ENCODE assay signal across 19 cellular contexts in the genomic region with DNA sequence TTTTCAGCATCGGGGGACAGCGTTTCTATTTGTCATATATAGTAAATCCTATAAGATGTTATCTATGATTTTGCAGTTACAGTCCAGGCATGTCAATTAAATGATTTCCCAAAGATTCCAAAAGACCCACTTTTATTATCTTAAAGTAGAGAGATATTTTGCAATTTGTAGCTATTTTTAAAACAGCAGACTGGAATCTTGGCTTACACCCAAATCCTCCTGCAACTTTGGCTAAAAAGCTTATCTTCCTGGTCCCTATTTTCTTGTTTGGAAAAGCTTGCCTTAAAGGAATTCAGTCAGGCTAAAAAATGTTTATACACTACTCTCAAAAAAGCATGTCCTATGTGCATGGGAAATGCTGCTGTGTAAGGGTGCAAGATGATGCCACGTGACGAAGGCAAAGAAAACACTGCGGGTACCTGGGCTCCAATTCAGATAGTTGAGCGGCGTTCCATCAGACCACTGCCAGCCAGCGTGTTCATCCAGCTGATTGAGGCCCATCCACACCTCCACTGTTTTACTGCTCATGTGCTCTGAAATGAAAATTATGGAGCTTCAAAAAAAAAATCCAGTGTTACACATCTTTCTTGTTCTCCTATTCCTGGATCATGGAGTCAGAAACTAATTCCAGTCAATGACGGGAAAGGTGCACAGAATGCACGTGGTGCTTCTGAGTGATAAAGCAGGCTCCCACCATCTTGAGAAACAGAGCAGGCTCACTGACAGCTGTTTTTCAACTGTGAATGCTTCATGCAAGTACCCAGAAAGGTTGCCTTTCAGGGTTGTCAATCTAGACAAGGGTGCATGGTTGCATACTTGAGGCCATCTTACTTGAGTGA. TPM values are rescaled to one million over a fixed set of nuclear protein-coding genes. Genes with fewer than 3 reads are reported as not detected.
DNase-seq lines count a peak whose midpoint lies in the region; ATAC-seq, FAIRE-seq and TF ChIP-seq lines count a peak whose summit lies in the region.
"Had no signal": no experiment of that assay in that cellular context is flagged by ENCODE, and none has a peak within 500 bp of the region (broad histone marks: within the 10 kb centered on the region; RNA-seq: fewer than 3 reads in every experiment).

No MANE protein-coding gene starts in this region.

- peak overlapping the region; percentile 57 for H3K4me2 ChIP-seq in parathyroid adenoma (ENCODE audit: low read length)
- H3K4me2 ChIP-seq: KMS-11 had no signal

- H2AFZ ChIP-seq in parathyroid adenoma, result peak overlapping the region; percentile 73

- H3K9ac ChIP-seq in adipocyte (ENCODE audit: low read length), result peak overlapping the region; percentile 37
- H3K9ac ChIP-seq in parathyroid adenoma, result no peak overlapping the region
- H3K9ac ChIP-seq: KMS-11 had no signal

- TF ChIP-seq CTCF in fibroblast of mammary gland (conservative IDR thresholded peaks at IDR 0.05; ENCODE audit: control insufficient read depth, insufficient read depth, low read depth, low read length) (no peak), parathyroid adenoma (IDR thresholded peaks at IDR 0.05) (no peak), pancreas (IDR thresholded peaks at IDR 0.05) (no peak)

- H3K27me3 ChIP-seq in adipocyte (replicated peaks; ENCODE audit: control insufficient read depth, insufficient read depth, low read length), result no peaks in the 10 kb centered on the region
- no peaks in the 10 kb centered on the region for H3K27me3 ChIP-seq in parathyroid adenoma (ENCODE audit: control insufficient read depth, insufficient read depth, low read length)
- no peaks in the 10 kb centered on the region for H3K27me3 ChIP-seq in pancreas
- H3K27me3 ChIP-seq: cardiac muscle cell, vagina had no signal

- no peak for ATAC-seq in pancreas
- ATAC-seq in HG03439 (IDR thresholded peaks at IDR 0.05; ENCODE audit: unreplicated experiment), result no peak
- ATAC-seq in GM21737 (IDR thresholded peaks at IDR 0.05; ENCODE audit: unreplicated experiment), result no peak
- ATAC-seq: left colon had no signal

- H3K79me2 ChIP-seq in parathyroid adenoma, result no peaks in the 10 kb centered on the region

- no peak for FAIRE-seq in pancreas (lab: Jason Lieb, UNC)

- H3K36me3 ChIP-seq in adipocyte (ENCODE audit: control insufficient read depth, insufficient read depth, low read length, severe bottlenecking), result peaks cover 19% of the 10 kb centered on the region
- no peaks in the 10 kb centered on the region for H3K36me3 ChIP-seq in parathyroid adenoma (ENCODE audit: control insufficient read depth, insufficient read depth, low read length)
- H3K36me3 ChIP-seq in pancreas, result no peaks in the 10 kb centered on the region
- H3K36me3 ChIP-seq: BE2C, cardiac muscle cell had no signal

- DNase-seq in AG20443 (ENCODE audit: low spot score) (peak; percentile 20), adipocyte (ENCODE audit: low read depth) (peak; percentile 82), fibroblast of mammary gland (ENCODE audit: low read depth) (peak; percentile 45), pancreas (no peak), inferior parietal cortex (ENCODE audit: extremely low spot score) (no peak)
- DNase-seq: activated CD4-positive, alpha-beta T cell treated with anti-CD3 and anti-CD28 coated beads for 4 hours; activated naive CD4-positive, alpha-beta T cell; BE2C; DMS153; left colon; NCI-H1436; stimulated activated naive CD8-positive, alpha-beta T cell treated with anti-CD3 and anti-CD28 coated beads, Interleukin-15, amount 100 ng/mL, for 72 hours; T-helper 9 cell had no signal

- H3K27ac ChIP-seq in parathyroid adenoma (peak overlapping the region; percentile 62), pancreas (no peak overlapping the region)
- H3K27ac ChIP-seq: cardiac muscle cell, KMS-11, vagina had no signal

- H3K4me3 ChIP-seq in adipocyte (ENCODE audit: low read length), result peak overlapping the region; percentile 51
- H3K4me3 ChIP-seq in fibroblast of mammary gland (ENCODE audit: control insufficient read depth, low read depth, low read length), result no peak overlapping the region
- H3K4me3 ChIP-seq in parathyroid adenoma (ENCODE audit: low read depth, low read length), result no peak overlapping the region
- no peak overlapping the region for H3K4me3 ChIP-seq in pancreas
- H3K4me3 ChIP-seq: cardiac muscle cell, vagina had no signal

- intact Hi-C loops in pancreas (cut with DNase I), result no loop called here

- H3K9me3 ChIP-seq in adipocyte (ENCODE audit: control insufficient read depth, low read length) (no peaks in the 10 kb centered on the region), parathyroid adenoma (ENCODE audit: control insufficient read depth, low read length) (no peaks in the 10 kb centered on the region), pancreas (no peaks in the 10 kb centered on the region)
- H3K9me3 ChIP-seq: BE2C, vagina had no signal

- WGBS in pancreas, 2 donors, result 71 to 75% methylated on average over 10 of the region's 10 CpGs

- H3K4me1 ChIP-seq in adipocyte (ENCODE audit: control insufficient read depth, insufficient read depth, low read length) (peaks cover 24% of the 10 kb centered on the region), parathyroid adenoma (peaks cover 6% of the 10 kb centered on the region), pancreas (no peaks in the 10 kb centered on the region)
- H3K4me1 ChIP-seq: BE2C had no signal

RNA-seq across cellular contexts. Expression of a gene that starts 33.8 kb away (rescaled TPM):
- 1 to 10 TPM in 2 of 6 donors, under 1 TPM in 4; 0.16 to 1.5 (median 0.71) TPM for total RNA-seq in pancreas
- polyA plus RNA-seq in pancreas, result under 1 TPM; 0.52 to 0.80 TPM
- polyA plus RNA-seq: cardiac muscle cell had no signal

Comparison
In these comparisons a context has a peak if more than half of its experiments do, and no peak if none do; other contexts are left out.
1. DNase-seq: peak in AG20443 (single experiment), adipocyte (single experiment) and fibroblast of mammary gland (single experiment); none in pancreas (0 of 6) and inferior parietal cortex (single experiment).